8 cellular contexts compared by ENCODE assay signal in genomic region chr1:27725374-27726172, GRCh38. TPM values are rescaled to one million over a fixed set of nuclear protein-coding genes. Genes with fewer than 3 reads are reported as not detected.
DNase-seq lines count a peak whose midpoint lies in the region; ATAC-seq and TF ChIP-seq lines count a peak whose summit lies in the region.

TSS of gene FAM76A (plus strand) at chr1:27725961. CDS start at chr1:27726081, 120 bp downstream.

- POLR2A ChIA-PET in WTC11 (lab: Charles Lee): interaction anchor here (0.9 to 2.2 kb wide), 9 partner anchors 9 to 363 kb away, joined by 3 to 20 read pairs (median 4); partner anchors contain the start of genes AHDC1, EYA3, IFI6 and PPP1R8

- TF ChIP-seq CTCF in AG09319 (IDR thresholded peaks at IDR 0.05; ENCODE audit: low read depth, low read length): peak; percentile 47
- no peak for TF ChIP-seq CTCF in WTC11 (IDR thresholded peaks at IDR 0.05)

- in situ Hi-C loops in GM18951 (cut with MboI; ENCODE audit: low sequenced_read_pairs, unreplicated experiment): no loop called here

- H3K27ac Mint-ChIP-seq in WTC11 (peak within 1 kb of the TSS; percentile 90), immature natural killer cell (peak within 1 kb of the TSS; percentile 94 to 99 (median 98))

- CTCF ChIA-PET in WTC11 (lab: Charles Lee): interaction anchor here (0.5 to 5.1 kb wide), 41 partner anchors 12 to 937 kb away, joined by 3 to 83 read pairs (median 4); partner anchors contain the start of genes IFI6, PPP1R8 and STX12

- peak; percentile 96 for ATAC-seq in HG03196 (IDR thresholded peaks at IDR 0.05; ENCODE audit: unreplicated experiment)
- ATAC-seq in WTC11: peak; percentile 96

- peak; percentile 72 for TF ChIP-seq POLR2A in GM18951 (IDR thresholded peaks at IDR 0.05; ENCODE audit: extremely low read depth, insufficient read depth, insufficient read length)

- peaks cover 11% of the 10 kb centered on the region for H3K27me3 Mint-ChIP-seq in WTC11 (ENCODE audit: low read depth)
- H3K27me3 Mint-ChIP-seq in immature natural killer cell (ENCODE audit: low read depth in 3 of 3): peaks cover 4 to 7% (median 6%) of the 10 kb centered on the region in 3 donors

- peak within 1 kb of the TSS; percentile 90 for H3K27ac ChIP-seq in caudate nucleus (ENCODE audit: low read depth, low read length)

- H3K4me1 Mint-ChIP-seq in WTC11 (peaks cover 8% of the 10 kb centered on the region), immature natural killer cell (peaks cover 8 to 32% of the 10 kb centered on the region in 2 donors)

- H3K4me3 Mint-ChIP-seq in WTC11 (peak within 1 kb of the TSS; percentile 84), immature natural killer cell (peak within 1 kb of the TSS; percentile 90 to 94 (median 94))

- peaks cover 3% of the 10 kb centered on the region; the same call in 1 of the 2 replicates for H3K36me3 Mint-ChIP-seq in WTC11
- peaks cover 6 to 7% (median 7%) of the 10 kb centered on the region in 3 donors for H3K36me3 Mint-ChIP-seq in immature natural killer cell

- no peaks in the 10 kb centered on the region for H3K9me3 Mint-ChIP-seq in WTC11
- H3K9me3 Mint-ChIP-seq in immature natural killer cell: no peaks in the 10 kb centered on the region

- DNase-seq in AG09319 (ENCODE audit: extremely low read depth, low read depth) (peak; percentile 99), NCI-H226 (peak; percentile 97), WTC11 (ENCODE audit: low spot score) (peak; percentile 100), caudate nucleus (lab: John Stamatoyannopoulos, UW) (peak; percentile 77 to 100 (median 99)), immature natural killer cell (peak; percentile 99 to 100 (median 100)), smooth muscle cell of the brain vasculature (ENCODE audit: low read depth, low spot score) (peak; percentile 99)

TF ChIP-seq in WTC11, 78 proteins besides CTCF, POLR2A, EP300 and RAD21 (continues in another document):
- TF ChIP-seq EMX1 (CRISPR knock-in tag; IDR thresholded peaks at IDR 0.05): no peak
- no peak for TF ChIP-seq NR1H2 (CRISPR knock-in tag; IDR thresholded peaks at IDR 0.05)
- no peak for TF ChIP-seq GRHL2 (CRISPR knock-in tag; IDR thresholded peaks at IDR 0.05; ENCODE audit: insufficient replicate concordance, severe bottlenecking)
- TF ChIP-seq FOXJ3 (CRISPR knock-in tag; IDR thresholded peaks at IDR 0.05; ENCODE audit: borderline replicate concordance): no peak
- no peak; the same call in 1 of the 2 replicates for TF ChIP-seq ERG (CRISPR knock-in tag; IDR thresholded peaks at IDR 0.05)
- no peak for TF ChIP-seq JAZF1 (CRISPR knock-in tag; IDR thresholded peaks at IDR 0.05)
- TF ChIP-seq ZBTB43 (CRISPR knock-in tag; IDR thresholded peaks at IDR 0.05): no peak
- TF ChIP-seq STAT6 (CRISPR knock-in tag; conservative IDR thresholded peaks at IDR 0.05; ENCODE audit: low read depth): no peak
- no peak for TF ChIP-seq ZBTB21 (CRISPR knock-in tag; IDR thresholded peaks at IDR 0.05; ENCODE audit: borderline replicate concordance)
- peak; percentile 75 for TF ChIP-seq NR2C2 (CRISPR knock-in tag; IDR thresholded peaks at IDR 0.05)
- TF ChIP-seq ZNF512 (CRISPR knock-in tag; IDR thresholded peaks at IDR 0.05; ENCODE audit: borderline replicate concordance): no peak
- TF ChIP-seq ZNF396 (CRISPR knock-in tag; IDR thresholded peaks at IDR 0.05; ENCODE audit: borderline replicate concordance): no peak
- TF ChIP-seq ZNF121 (CRISPR knock-in tag; IDR thresholded peaks at IDR 0.05): no peak
- no peak for TF ChIP-seq ZMAT4 (CRISPR knock-in tag; IDR thresholded peaks at IDR 0.05)
- no peak for TF ChIP-seq AFF4 (CRISPR knock-in tag; IDR thresholded peaks at IDR 0.05; ENCODE audit: borderline replicate concordance)
- TF ChIP-seq ZNF317 (CRISPR knock-in tag; IDR thresholded peaks at IDR 0.05; ENCODE audit: borderline replicate concordance, low read depth): no peak
- TF ChIP-seq GABPB1 (CRISPR knock-in tag; IDR thresholded peaks at IDR 0.05): peak; percentile 30; the same call in 1 of the 2 replicates
- peak; percentile 98 for TF ChIP-seq SP1 (CRISPR knock-in tag; conservative IDR thresholded peaks at IDR 0.05)

RNA-seq across cellular contexts. Expression of gene FAM76A, which starts in this region (rescaled TPM):
- total RNA-seq in WTC11 (2021): 12.5 to 14.5 TPM (median 12.8 TPM) in 3 replicates
- polyA plus RNA-seq in immature natural killer cell: 1 to 10 TPM; 2.2 to 8.1 (median 7.5) TPM

Comparison
In these comparisons a context has a peak if more than half of its experiments do, and no peak if none do; other contexts are left out.
1. Peak in every context shown above with its lines: DNase-seq, ATAC-seq and H3K27ac ChIP-seq.